Comparison of ENCODE assay signal across 1 cellular context in the genomic region with DNA sequence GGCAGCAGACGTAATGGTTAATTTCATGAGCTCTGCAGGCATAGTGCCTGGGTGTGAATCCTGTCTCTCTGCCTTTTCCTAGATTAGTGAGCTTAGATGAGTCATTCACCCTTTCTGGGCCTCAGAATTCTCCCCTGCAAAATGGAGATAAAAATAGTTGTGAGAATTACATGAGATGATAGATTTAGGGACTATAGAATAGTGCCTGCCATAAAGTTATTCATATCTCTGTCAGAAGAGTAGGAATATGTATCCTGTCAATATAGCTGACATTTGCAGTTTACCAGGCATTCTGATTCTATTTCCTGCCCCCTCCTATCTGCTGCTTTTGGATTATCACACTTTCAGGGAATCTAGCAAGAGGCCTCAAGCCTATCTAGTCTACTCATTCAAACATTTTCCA.
A peak's percentile ranks its signal among the peaks of the same experiment; 100 is the strongest.
TF ChIP-seq lines count a peak whose summit lies in the region.

No MANE protein-coding gene starts in this region.

TF ChIP-seq in K562, 482 proteins besides CTCF, POLR2A, EP300 and RAD21 (continued from another document):
- no peak for TF ChIP-seq DLX4 (CRISPR knock-in tag; IDR thresholded peaks at IDR 0.05)
- TF ChIP-seq SRSF3 (IDR thresholded peaks at IDR 0.05; ENCODE audit: insufficient read depth, low read length) = no peak
- TF ChIP-seq POLR2G (IDR thresholded peaks at IDR 0.05; ENCODE audit: low read depth, low read length) = no peak
- TF ChIP-seq MAX (CRISPR knock-in tag; IDR thresholded peaks at IDR 0.05) = no peak
- peak; percentile 93; the same call in 1 of the 2 replicates for TF ChIP-seq DMBX1 (CRISPR knock-in tag; IDR thresholded peaks at IDR 0.05; ENCODE audit: borderline replicate concordance)
- TF ChIP-seq SMARCB1 (IDR thresholded peaks at IDR 0.05; ENCODE audit: insufficient read length, low read depth) = no peak
- TF ChIP-seq, protein P1, sequence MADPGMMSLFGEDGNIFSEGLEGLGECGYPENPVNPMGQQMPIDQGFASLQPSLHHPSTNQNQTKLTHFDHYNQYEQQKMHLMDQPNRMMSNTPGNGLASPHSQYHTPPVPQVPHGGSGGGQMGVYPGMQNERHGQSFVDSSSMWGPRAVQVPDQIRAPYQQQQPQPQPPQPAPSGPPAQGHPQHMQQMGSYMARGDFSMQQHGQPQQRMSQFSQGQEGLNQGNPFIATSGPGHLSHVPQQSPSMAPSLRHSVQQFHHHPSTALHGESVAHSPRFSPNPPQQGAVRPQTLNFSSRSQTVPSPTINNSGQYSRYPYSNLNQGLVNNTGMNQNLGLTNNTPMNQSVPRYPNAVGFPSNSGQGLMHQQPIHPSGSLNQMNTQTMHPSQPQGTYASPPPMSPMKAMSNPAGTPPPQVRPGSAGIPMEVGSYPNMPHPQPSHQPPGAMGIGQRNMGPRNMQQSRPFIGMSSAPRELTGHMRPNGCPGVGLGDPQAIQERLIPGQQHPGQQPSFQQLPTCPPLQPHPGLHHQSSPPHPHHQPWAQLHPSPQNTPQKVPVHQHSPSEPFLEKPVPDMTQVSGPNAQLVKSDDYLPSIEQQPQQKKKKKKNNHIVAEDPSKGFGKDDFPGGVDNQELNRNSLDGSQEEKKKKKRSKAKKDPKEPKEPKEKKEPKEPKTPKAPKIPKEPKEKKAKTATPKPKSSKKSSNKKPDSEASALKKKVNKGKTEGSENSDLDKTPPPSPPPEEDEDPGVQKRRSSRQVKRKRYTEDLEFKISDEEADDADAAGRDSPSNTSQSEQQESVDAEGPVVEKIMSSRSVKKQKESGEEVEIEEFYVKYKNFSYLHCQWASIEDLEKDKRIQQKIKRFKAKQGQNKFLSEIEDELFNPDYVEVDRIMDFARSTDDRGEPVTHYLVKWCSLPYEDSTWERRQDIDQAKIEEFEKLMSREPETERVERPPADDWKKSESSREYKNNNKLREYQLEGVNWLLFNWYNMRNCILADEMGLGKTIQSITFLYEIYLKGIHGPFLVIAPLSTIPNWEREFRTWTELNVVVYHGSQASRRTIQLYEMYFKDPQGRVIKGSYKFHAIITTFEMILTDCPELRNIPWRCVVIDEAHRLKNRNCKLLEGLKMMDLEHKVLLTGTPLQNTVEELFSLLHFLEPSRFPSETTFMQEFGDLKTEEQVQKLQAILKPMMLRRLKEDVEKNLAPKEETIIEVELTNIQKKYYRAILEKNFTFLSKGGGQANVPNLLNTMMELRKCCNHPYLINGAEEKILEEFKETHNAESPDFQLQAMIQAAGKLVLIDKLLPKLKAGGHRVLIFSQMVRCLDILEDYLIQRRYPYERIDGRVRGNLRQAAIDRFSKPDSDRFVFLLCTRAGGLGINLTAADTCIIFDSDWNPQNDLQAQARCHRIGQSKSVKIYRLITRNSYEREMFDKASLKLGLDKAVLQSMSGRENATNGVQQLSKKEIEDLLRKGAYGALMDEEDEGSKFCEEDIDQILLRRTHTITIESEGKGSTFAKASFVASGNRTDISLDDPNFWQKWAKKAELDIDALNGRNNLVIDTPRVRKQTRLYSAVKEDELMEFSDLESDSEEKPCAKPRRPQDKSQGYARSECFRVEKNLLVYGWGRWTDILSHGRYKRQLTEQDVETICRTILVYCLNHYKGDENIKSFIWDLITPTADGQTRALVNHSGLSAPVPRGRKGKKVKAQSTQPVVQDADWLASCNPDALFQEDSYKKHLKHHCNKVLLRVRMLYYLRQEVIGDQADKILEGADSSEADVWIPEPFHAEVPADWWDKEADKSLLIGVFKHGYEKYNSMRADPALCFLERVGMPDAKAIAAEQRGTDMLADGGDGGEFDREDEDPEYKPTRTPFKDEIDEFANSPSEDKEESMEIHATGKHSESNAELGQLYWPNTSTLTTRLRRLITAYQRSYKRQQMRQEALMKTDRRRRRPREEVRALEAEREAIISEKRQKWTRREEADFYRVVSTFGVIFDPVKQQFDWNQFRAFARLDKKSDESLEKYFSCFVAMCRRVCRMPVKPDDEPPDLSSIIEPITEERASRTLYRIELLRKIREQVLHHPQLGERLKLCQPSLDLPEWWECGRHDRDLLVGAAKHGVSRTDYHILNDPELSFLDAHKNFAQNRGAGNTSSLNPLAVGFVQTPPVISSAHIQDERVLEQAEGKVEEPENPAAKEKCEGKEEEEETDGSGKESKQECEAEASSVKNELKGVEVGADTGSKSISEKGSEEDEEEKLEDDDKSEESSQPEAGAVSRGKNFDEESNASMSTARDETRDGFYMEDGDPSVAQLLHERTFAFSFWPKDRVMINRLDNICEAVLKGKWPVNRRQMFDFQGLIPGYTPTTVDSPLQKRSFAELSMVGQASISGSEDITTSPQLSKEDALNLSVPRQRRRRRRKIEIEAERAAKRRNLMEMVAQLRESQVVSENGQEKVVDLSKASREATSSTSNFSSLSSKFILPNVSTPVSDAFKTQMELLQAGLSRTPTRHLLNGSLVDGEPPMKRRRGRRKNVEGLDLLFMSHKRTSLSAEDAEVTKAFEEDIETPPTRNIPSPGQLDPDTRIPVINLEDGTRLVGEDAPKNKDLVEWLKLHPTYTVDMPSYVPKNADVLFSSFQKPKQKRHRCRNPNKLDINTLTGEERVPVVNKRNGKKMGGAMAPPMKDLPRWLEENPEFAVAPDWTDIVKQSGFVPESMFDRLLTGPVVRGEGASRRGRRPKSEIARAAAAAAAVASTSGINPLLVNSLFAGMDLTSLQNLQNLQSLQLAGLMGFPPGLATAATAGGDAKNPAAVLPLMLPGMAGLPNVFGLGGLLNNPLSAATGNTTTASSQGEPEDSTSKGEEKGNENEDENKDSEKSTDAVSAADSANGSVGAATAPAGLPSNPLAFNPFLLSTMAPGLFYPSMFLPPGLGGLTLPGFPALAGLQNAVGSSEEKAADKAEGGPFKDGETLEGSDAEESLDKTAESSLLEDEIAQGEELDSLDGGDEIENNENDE (IDR thresholded peaks at IDR 0.05; ENCODE audit: low read depth, low read length) = no peak
- TF ChIP-seq CHD1 (IDR thresholded peaks at IDR 0.05; ENCODE audit: low read length) = no peak
- TF ChIP-seq ZNF445 (CRISPR knock-in tag; IDR thresholded peaks at IDR 0.05; ENCODE audit: low read depth) = no peak
- no peak for TF ChIP-seq ZNF785 (CRISPR knock-in tag; IDR thresholded peaks at IDR 0.05)
- TF ChIP-seq NEUROD1 (IDR thresholded peaks at IDR 0.05; ENCODE audit: borderline replicate concordance, low read depth, low read length, partially characterized antibody) = no peak
- TF ChIP-seq, protein P2, sequence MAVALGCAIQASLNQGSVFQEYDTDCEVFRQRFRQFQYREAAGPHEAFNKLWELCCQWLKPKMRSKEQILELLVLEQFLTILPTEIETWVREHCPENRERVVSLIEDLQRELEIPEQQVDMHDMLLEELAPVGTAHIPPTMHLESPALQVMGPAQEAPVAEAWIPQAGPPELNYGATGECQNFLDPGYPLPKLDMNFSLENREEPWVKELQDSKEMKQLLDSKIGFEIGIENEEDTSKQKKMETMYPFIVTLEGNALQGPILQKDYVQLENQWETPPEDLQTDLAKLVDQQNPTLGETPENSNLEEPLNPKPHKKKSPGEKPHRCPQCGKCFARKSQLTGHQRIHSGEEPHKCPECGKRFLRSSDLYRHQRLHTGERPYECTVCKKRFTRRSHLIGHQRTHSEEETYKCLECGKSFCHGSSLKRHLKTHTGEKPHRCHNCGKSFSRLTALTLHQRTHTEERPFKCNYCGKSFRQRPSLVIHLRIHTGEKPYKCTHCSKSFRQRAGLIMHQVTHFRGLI (CRISPR knock-in tag; IDR thresholded peaks at IDR 0.05) = no peak
- no peak for TF ChIP-seq TAF1 (IDR thresholded peaks at IDR 0.05; ENCODE audit: control insufficient read depth, extremely low read depth, insufficient read depth, low read length, severe bottlenecking)
- TF ChIP-seq ZKSCAN3 (CRISPR knock-in tag; IDR thresholded peaks at IDR 0.05) = no peak
- peak; percentile 69 for TF ChIP-seq NFIC (IDR thresholded peaks at IDR 0.05)
- TF ChIP-seq, protein P3, sequence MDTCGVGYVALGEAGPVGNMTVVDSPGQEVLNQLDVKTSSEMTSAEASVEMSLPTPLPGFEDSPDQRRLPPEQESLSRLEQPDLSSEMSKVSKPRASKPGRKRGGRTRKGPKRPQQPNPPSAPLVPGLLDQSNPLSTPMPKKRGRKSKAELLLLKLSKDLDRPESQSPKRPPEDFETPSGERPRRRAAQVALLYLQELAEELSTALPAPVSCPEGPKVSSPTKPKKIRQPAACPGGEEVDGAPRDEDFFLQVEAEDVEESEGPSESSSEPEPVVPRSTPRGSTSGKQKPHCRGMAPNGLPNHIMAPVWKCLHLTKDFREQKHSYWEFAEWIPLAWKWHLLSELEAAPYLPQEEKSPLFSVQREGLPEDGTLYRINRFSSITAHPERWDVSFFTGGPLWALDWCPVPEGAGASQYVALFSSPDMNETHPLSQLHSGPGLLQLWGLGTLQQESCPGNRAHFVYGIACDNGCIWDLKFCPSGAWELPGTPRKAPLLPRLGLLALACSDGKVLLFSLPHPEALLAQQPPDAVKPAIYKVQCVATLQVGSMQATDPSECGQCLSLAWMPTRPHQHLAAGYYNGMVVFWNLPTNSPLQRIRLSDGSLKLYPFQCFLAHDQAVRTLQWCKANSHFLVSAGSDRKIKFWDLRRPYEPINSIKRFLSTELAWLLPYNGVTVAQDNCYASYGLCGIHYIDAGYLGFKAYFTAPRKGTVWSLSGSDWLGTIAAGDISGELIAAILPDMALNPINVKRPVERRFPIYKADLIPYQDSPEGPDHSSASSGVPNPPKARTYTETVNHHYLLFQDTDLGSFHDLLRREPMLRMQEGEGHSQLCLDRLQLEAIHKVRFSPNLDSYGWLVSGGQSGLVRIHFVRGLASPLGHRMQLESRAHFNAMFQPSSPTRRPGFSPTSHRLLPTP (IDR thresholded peaks at IDR 0.05; ENCODE audit: borderline replicate concordance, extremely low read depth, insufficient read length) = no peak
- TF ChIP-seq ZNF77 (CRISPR knock-in tag; IDR thresholded peaks at IDR 0.05) = no peak
- TF ChIP-seq BCL6 (CRISPR knock-in tag; IDR thresholded peaks at IDR 0.05) = no peak
